Comparison of ENCODE assay signal across 25 cellular contexts in the genomic region with DNA sequence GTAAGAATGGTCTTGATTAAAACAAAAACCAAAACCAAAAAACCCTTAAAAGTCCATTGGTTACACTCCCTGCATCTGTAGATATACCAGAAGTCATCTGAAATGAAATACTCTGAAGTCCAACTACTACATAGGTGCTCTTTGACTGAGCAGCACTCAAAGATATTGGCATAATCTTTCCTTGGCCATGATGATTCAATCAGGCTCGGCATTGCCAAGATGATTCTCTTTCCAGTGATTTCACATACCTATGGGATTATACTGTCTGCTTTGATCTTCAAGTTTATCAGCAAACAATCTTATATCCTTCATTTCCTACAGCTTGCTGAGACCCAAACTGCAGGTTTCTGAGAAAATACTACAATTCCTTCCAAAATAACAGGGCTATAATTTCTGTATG.
"Had no signal": no experiment of that assay in that cellular context is flagged by ENCODE, and none has a peak within 500 bp of the region (broad histone marks: within the 10 kb centered on the region; RNA-seq: fewer than 3 reads in every experiment).

No MANE protein-coding gene starts in this region.

- H2AFZ ChIP-seq: PC-9 had no signal

- H3K36me3 ChIP-seq: MG63 had no signal

- H3K27me3 ChIP-seq: MG63 had no signal

- H3K4me2 ChIP-seq: PC-9 had no signal

- DNase-seq: activated CD4-positive, alpha-beta memory T cell treated with anti-CD3 and anti-CD28 coated beads, Interleukin-2, amount 10 ng/mL, durations not matched to agents 7 days and 5 days; activated CD4-positive, alpha-beta T cell treated with anti-CD3 and anti-CD28 coated beads for 36 hours; activated CD4-positive, alpha-beta T cell treated with anti-CD3 and anti-CD28 coated beads, Interleukin-2, amount 50 U/mL, for 1 hour; activated gamma-delta T cell treated with Interleukin-2 at 50 U/mL for 16 hours; activated naive CD4-positive, alpha-beta T cell treated with anti-CD3 and anti-CD28 coated beads, Interleukin-2, amount 10 ng/mL, durations not matched to agents 7 days and 5 days; activated naive CD8-positive, alpha-beta T cell treated with anti-CD3 and anti-CD28 coated beads for 36 hours; activated T-cell treated with anti-CD3 and anti-CD28 coated beads for 4 hours; activated T-cell treated with anti-CD3 and anti-CD28 coated beads, Interleukin-2, amount 50 U/mL, for 48 hours; anterior cingulate cortex; central memory CD4-positive, alpha-beta T cell; IMR-90; KBM-7; MG63; NCI-H1105 treated with DMSO at 0.1 percent for 48 hours; NCI-H1436 treated with DMSO at 0.1 percent for 48 hours; NCI-H187 treated with DMSO at 0.1 percent for 48 hours; NCI-H2081 treated with DMSO at 0.1 percent for 48 hours; NCI-H2227 treated with DMSO at 0.1 percent for 48 hours; NCI-H526; NCI-H774; NK-92 treated with Interleukin-12 subunit alpha and Interleukin-12 subunit beta, amount 100 ng/mL, for 24 hours; PC-9; T-helper 1 cell had no signal

- H3K4me3 ChIP-seq: MG63, PC-9, SK-N-MC had no signal

- H3K27ac ChIP-seq: PC-9, SK-N-MC, VCaP had no signal

- H3K9me3 ChIP-seq: MG63 had no signal
